Comparison of ENCODE assay signal across 8 cellular contexts in genomic region chr15:78034495-78035191, GRCh38. TPM values are rescaled to one million over a fixed set of nuclear protein-coding genes. Genes with fewer than 3 reads are reported as not detected.
DNase-seq lines count a peak whose midpoint lies in the region; ATAC-seq, FAIRE-seq and TF ChIP-seq lines count a peak whose summit lies in the region.

No MANE protein-coding gene starts in this region.

- CTCF ChIA-PET in activated CD4-positive, alpha-beta memory T cell treated with anti-CD3 and anti-CD28 coated beads for 36 hours (lab: Charles Lee), result interaction anchor here (0.7 to 5.9 kb wide), 22 partner anchors 8 to 134 kb away, joined by 3 to 38 read pairs (median 4); partner anchors contain the start of gene TBC1D2B
- CTCF ChIA-PET in endothelial cell of umbilical vein (lab: Charles Lee), result interaction anchor here (0.7 to 3.8 kb wide), 18 partner anchors 8 to 79 kb away, joined by 3 to 44 read pairs (median 4); no protein-coding TSS in a partner anchor

- H3K79me2 ChIP-seq in endothelial cell of umbilical vein (ENCODE audit: control insufficient read depth, insufficient read depth, low read length), result peaks cover 9% of the 10 kb centered on the region

- H3K9me1 ChIP-seq in endothelial cell of umbilical vein (replicated peaks; ENCODE audit: control insufficient read depth, extremely low read depth, insufficient read depth, low read length), result no peaks in the 10 kb centered on the region

- dilution Hi-C loops in endothelial cell of umbilical vein (cut with MboI; ENCODE audit: extremely low pct_ligation_motif_present, low sequenced_read_pairs), result no loop called here

- FAIRE-seq in endothelial cell of umbilical vein (lab: Jason Lieb, UNC), result peak; percentile 4

- no peak for TF ChIP-seq CTCF in endothelial cell of umbilical vein (IDR thresholded peaks at IDR 0.05; ENCODE audit: extremely low read depth in 1 of 2, insufficient read depth in 1 of 2, low read depth in 1 of 2, low read length in 2 of 2)
- TF ChIP-seq CTCF in gastrocnemius medialis (IDR thresholded peaks at IDR 0.05 in 4 of 5, conservative IDR thresholded peaks at IDR 0.05 in 1 of 5), result no peak

- no peaks in the 10 kb centered on the region for H3K9me3 Mint-ChIP-seq in activated CD4-positive, alpha-beta memory T cell treated with anti-CD3 and anti-CD28 coated beads for 36 hours

- intact Hi-C loops in activated CD4-positive, alpha-beta memory T cell treated with anti-CD3 and anti-CD28 coated beads for 36 hours (cut with micrococcal nuclease), result loop anchor here (1.0 to 10.0 kb wide), 5 partner anchors 13 to 133 kb away; partner anchors contain the start of gene TBC1D2B
- intact Hi-C loops in endothelial cell of umbilical vein (cut with micrococcal nuclease) (loop anchor here (1.0 to 2.0 kb wide), 5 partner anchors 16 to 74 kb away; partner anchors contain the start of gene TBC1D2B), gastrocnemius medialis (cut with DNase I; ENCODE audit: low total_unique reads) (no loop called here)

- TF ChIP-seq POLR2A in endothelial cell of umbilical vein (IDR thresholded peaks at IDR 0.05; ENCODE audit: low read depth, low read length), result no peak
- no peak for TF ChIP-seq POLR2A in gastrocnemius medialis (IDR thresholded peaks at IDR 0.05)

- peaks cover 85% of the 10 kb centered on the region for H3K4me1 Mint-ChIP-seq in activated CD4-positive, alpha-beta memory T cell treated with anti-CD3 and anti-CD28 coated beads for 36 hours (ENCODE audit: low read depth)

- no peaks in the 10 kb centered on the region for H3K9me3 ChIP-seq in endothelial cell of umbilical vein (replicated peaks; ENCODE audit: control insufficient read depth, insufficient read depth, low read length)
- H3K9me3 ChIP-seq in gastrocnemius medialis, result no peaks in the 10 kb centered on the region

- POLR2A ChIA-PET in activated CD4-positive, alpha-beta memory T cell treated with anti-CD3 and anti-CD28 coated beads for 36 hours (lab: Charles Lee), result interaction anchor here (0.9 to 5.1 kb wide), 10 partner anchors 8 to 41 kb away, joined by 3 to 49 read pairs (median 7); no protein-coding TSS in a partner anchor
- POLR2A ChIA-PET in endothelial cell of umbilical vein (lab: Charles Lee), result interaction anchor here (0.6 to 1.0 kb wide), 2 partner anchors 41 to 118 kb away, joined by 3 to 5 read pairs; no protein-coding TSS in a partner anchor

- peaks cover 34% of the 10 kb centered on the region for H3K4me1 ChIP-seq in endothelial cell of umbilical vein (ENCODE audit: control insufficient read depth, extremely low read depth, insufficient read depth, low read length)
- H3K4me1 ChIP-seq in gastrocnemius medialis, result peaks cover 31 to 33% of the 10 kb centered on the region in 2 donors

- peak overlapping the region; percentile 5 for H3K9ac ChIP-seq in endothelial cell of umbilical vein (replicated peaks; ENCODE audit: extremely low read depth, insufficient read depth, low read length)

- peak overlapping the region; percentile 43 for H3K4me3 Mint-ChIP-seq in activated CD4-positive, alpha-beta memory T cell treated with anti-CD3 and anti-CD28 coated beads for 36 hours

- no peaks in the 10 kb centered on the region for H4K20me1 ChIP-seq in endothelial cell of umbilical vein (replicated peaks; ENCODE audit: control insufficient read depth, extremely low read depth, insufficient read depth, low read length)

- ATAC-seq in GM19467 (IDR thresholded peaks at IDR 0.05; ENCODE audit: unreplicated experiment) (peak; percentile 46), HG03558 (IDR thresholded peaks at IDR 0.05; ENCODE audit: extremely low read depth, unreplicated experiment) (peak; percentile 47), gastrocnemius medialis (peak; percentile 53 to 61)

- H3K27me3 ChIP-seq in endothelial cell of umbilical vein (ENCODE audit: control insufficient read depth in 2 of 2, insufficient read depth in 2 of 2, low read length in 2 of 2), result no peaks in the 10 kb centered on the region
- H3K27me3 ChIP-seq in gastrocnemius medialis, result no peaks in the 10 kb centered on the region

- H3K27ac ChIP-seq in endothelial cell of umbilical vein (ENCODE audit: insufficient read depth, low read depth, low read length), result peak overlapping the region; percentile 65
- H3K27ac ChIP-seq in gastrocnemius medialis, result peak overlapping the region; percentile 22 to 41 (median 26)

- H3K4me2 ChIP-seq in endothelial cell of umbilical vein (ENCODE audit: insufficient read depth, low read length), result peak overlapping the region; percentile 70

- peaks cover 20% of the 10 kb centered on the region for H3K36me3 Mint-ChIP-seq in activated CD4-positive, alpha-beta memory T cell treated with anti-CD3 and anti-CD28 coated beads for 36 hours

- in situ Hi-C loops in gastrocnemius medialis (cut with MboI; ENCODE audit: low sequenced_read_pairs in 4 of 4), result no loop called here

- H3K36me3 ChIP-seq in endothelial cell of umbilical vein (ENCODE audit: control insufficient read depth in 2 of 2, extremely low read depth in 1 of 2, insufficient read depth in 2 of 2, low read length in 2 of 2) (no peaks in the 10 kb centered on the region), gastrocnemius medialis (no peaks in the 10 kb centered on the region)

- H3K27ac Mint-ChIP-seq in activated CD4-positive, alpha-beta memory T cell treated with anti-CD3 and anti-CD28 coated beads for 36 hours, result peak overlapping the region; percentile 73

- BruUV-seq in endothelial cell of umbilical vein (replicated peaks; lab: Mats Ljungman, UMichigan), result no TSS peak

- no peaks in the 10 kb centered on the region for H3K27me3 Mint-ChIP-seq in activated CD4-positive, alpha-beta memory T cell treated with anti-CD3 and anti-CD28 coated beads for 36 hours

- H2AFZ ChIP-seq in endothelial cell of umbilical vein (ENCODE audit: low read depth, low read length), result no peak overlapping the region

- peak; percentile 94 for DNase-seq in activated CD4-positive, alpha-beta memory T cell treated with anti-CD3 and anti-CD28 coated beads for 36 hours
- peak; percentile 42 for DNase-seq in endothelial cell of umbilical vein (ENCODE audit: low read depth, low spot score)
- DNase-seq in gastrocnemius medialis, result peak in 1 of 2 donors; percentile 44
- no peak for DNase-seq in DMS 273 treated with DMSO at 0.1 percent for 48 hours (lab: John Stamatoyannopoulos, UW)
- DNase-seq in cerebellum (ENCODE audit: low spot score), result no peak
- DNase-seq in COR-L47 (lab: John Stamatoyannopoulos, UW), result no peak

- H3K4me3 ChIP-seq in endothelial cell of umbilical vein (replicated peaks in 1 of 3; ENCODE audit: insufficient read depth in 1 of 3, low read depth in 1 of 3, low read length in 3 of 3) (no peak overlapping the region), gastrocnemius medialis (no peak overlapping the region)

TF ChIP-seq in endothelial cell of umbilical vein, 7 proteins besides CTCF, POLR2A, EP300 and RAD21:
- TF ChIP-seq MAX (IDR thresholded peaks at IDR 0.05; ENCODE audit: insufficient read depth, insufficient read length) (no peak), MYC (IDR thresholded peaks at IDR 0.05; ENCODE audit: low read depth, low read length) (no peak), FOS (IDR thresholded peaks at IDR 0.05; ENCODE audit: borderline replicate concordance, insufficient read depth, low read length) (no peak), EZH2 (IDR thresholded peaks at IDR 0.05; ENCODE audit: borderline replicate concordance, low read depth, low read length, severe bottlenecking) (no peak), POLR2AphosphoS5 (IDR thresholded peaks at IDR 0.05; ENCODE audit: insufficient read depth, low read depth, low read length) (no peak), GATA2 (IDR thresholded peaks at IDR 0.05; ENCODE audit: insufficient read depth, insufficient read length, low read depth, low read length) (no peak), JUN (IDR thresholded peaks at IDR 0.05; ENCODE audit: borderline replicate concordance, insufficient read depth, insufficient read length, low read depth) (no peak)

RNA-seq across cellular contexts. Expression of gene TBC1D2B, which starts 42.9 kb away (rescaled TPM):
- 10 to 100 TPM; 47.9 to 57.8 TPM for total RNA-seq in activated CD4-positive, alpha-beta memory T cell treated with anti-CD3 and anti-CD28 coated beads for 36 hours
- total RNA-seq in endothelial cell of umbilical vein, result 45.4 and 46.1 TPM in 2 replicates
- polyA plus RNA-seq in endothelial cell of umbilical vein, result 30.1 and 30.8 TPM in 2 replicates
- polyA plus RNA-seq in endothelial cell of umbilical vein (2011; cell fraction: cytosol; rRNA removed), result 22.8 and 24.3 TPM in 2 replicates
- polyA plus RNA-seq in endothelial cell of umbilical vein (2011; cell fraction: nucleus; rRNA removed), result 96.5 and 114 TPM in 2 replicates
- polyA plus RNA-seq in endothelial cell of umbilical vein (2012), result 25.8 and 28.4 TPM in 2 replicates
- 55.3 and 60.7 TPM in 2 replicates for polyA minus RNA-seq in endothelial cell of umbilical vein
- polyA minus RNA-seq in endothelial cell of umbilical vein (2011; cell fraction: cytosol; rRNA and poly(A)+ RNA removed), result 10.5 TPM
- 61.2 and 71.6 TPM in 2 replicates for polyA minus RNA-seq in endothelial cell of umbilical vein (2011; cell fraction: nucleus; rRNA and poly(A)+ RNA removed)
- 1 to 10 TPM; 4.7 to 9.6 (median 8.1) TPM for total RNA-seq in gastrocnemius medialis
- 18.3 TPM for total RNA-seq in cerebellum

RNA-seq across cellular contexts. Expression of gene SH2D7, which starts 57.7 kb away (rescaled TPM):
- not detected for total RNA-seq in activated CD4-positive, alpha-beta memory T cell treated with anti-CD3 and anti-CD28 coated beads for 36 hours
- total RNA-seq in endothelial cell of umbilical vein, result not detected in 2 replicates
- not detected in 2 replicates for polyA plus RNA-seq in endothelial cell of umbilical vein
- polyA plus RNA-seq in endothelial cell of umbilical vein (2011; cell fraction: cytosol; rRNA removed), result not detected in 2 replicates
- polyA plus RNA-seq in endothelial cell of umbilical vein (2011; cell fraction: nucleus; rRNA removed), result not detected in 2 replicates
- polyA plus RNA-seq in endothelial cell of umbilical vein (2012), result 0.08 TPM in 1 of 2 replicates, not detected in the other
- not detected in 2 replicates for polyA minus RNA-seq in endothelial cell of umbilical vein
- polyA minus RNA-seq in endothelial cell of umbilical vein (2011; cell fraction: cytosol; rRNA and poly(A)+ RNA removed), result not detected
- polyA minus RNA-seq in endothelial cell of umbilical vein (2011; cell fraction: nucleus; rRNA and poly(A)+ RNA removed), result not detected in 2 replicates
- not detected for total RNA-seq in gastrocnemius medialis
- total RNA-seq in cerebellum, result not detected

Comparison
In these comparisons a context has a peak if more than half of its experiments do, and no peak if none do; other contexts are left out.
1. DNase-seq: peak in activated CD4-positive, alpha-beta memory T cell treated with anti-CD3 and anti-CD28 coated beads for 36 hours (single experiment) and endothelial cell of umbilical vein (single experiment); none in DMS 273 treated with DMSO at 0.1 percent for 48 hours (single experiment), cerebellum (single experiment) and COR-L47 (single experiment).
2. Peak in every context shown above with its lines, with median percentiles within 50 percentile points of each other: ATAC-seq.